In the genomic region with DNA sequence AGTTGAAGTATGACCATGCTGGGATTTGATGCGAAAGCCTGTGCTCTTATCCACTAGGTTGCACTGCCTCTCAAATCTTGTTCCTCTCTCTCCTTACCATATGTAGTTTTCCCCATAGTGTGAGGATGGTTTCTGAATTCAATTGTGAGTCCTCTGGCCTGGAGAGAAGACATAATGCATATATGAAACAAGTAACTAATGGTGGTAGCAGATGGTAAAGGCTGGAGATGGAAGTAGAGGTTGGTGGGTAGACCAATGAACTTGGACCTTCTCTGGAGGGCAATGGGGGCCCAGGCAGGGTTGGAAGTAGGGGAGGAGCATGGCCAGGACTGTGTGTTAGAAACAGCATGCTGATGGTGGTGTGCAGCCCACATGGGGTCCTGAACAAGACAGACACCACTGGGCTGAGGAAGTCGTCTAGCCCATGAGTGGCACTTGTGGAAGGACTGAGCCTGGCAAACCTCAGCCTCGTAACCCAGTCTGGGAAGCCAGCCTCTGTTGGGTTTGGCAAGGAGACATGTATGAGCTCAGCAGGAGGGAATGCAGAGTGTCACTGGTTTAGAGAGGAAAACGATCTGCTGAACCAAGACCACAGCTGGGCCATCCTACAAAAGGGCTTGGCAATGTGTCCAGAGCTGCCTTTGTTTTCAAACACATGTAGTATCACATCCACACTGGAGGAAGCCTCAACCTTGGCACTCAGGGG, we compare ENCODE assay signal across 8 cellular contexts. TPM values are rescaled to one million over a fixed set of nuclear protein-coding genes. Genes with fewer than 3 reads are reported as not detected.
DNase-seq lines count a peak whose midpoint lies in the region; ATAC-seq, FAIRE-seq and TF ChIP-seq lines count a peak whose summit lies in the region.

No MANE protein-coding gene starts in this region.

- TF ChIP-seq CTCF in HFFc6 (IDR thresholded peaks at IDR 0.05) (no peak), MCF 10A (IDR thresholded peaks at IDR 0.05; ENCODE audit: unreplicated experiment) (no peak)

- peaks cover 39% of the 10 kb centered on the region for H3K4me1 Mint-ChIP-seq in HFFc6 (ENCODE audit: low read depth)
- peaks cover 21% of the 10 kb centered on the region for H3K4me1 Mint-ChIP-seq in MCF 10A (ENCODE audit: insufficient read depth, unreplicated experiment)

- TF ChIP-seq POLR2A in GM12892 (IDR thresholded peaks at IDR 0.05; ENCODE audit: low read depth, low read length): no peak

- H3K4me3 Mint-ChIP-seq in HFFc6 (no peak overlapping the region), MCF 10A (ENCODE audit: unreplicated experiment) (no peak overlapping the region)

- H3K36me3 Mint-ChIP-seq in HFFc6 (ENCODE audit: low read depth) (peaks cover 9% of the 10 kb centered on the region), MCF 10A (ENCODE audit: insufficient read depth, unreplicated experiment) (no peaks in the 10 kb centered on the region)

- POLR2A ChIA-PET in MCF 10A (lab: Yijun Ruan, JAX): no interaction called here

- H3K27ac Mint-ChIP-seq in HFFc6 (peak overlapping the region; percentile 42), MCF 10A (ENCODE audit: low read depth, unreplicated experiment) (no peak overlapping the region)

- H3K4me3 ChIP-seq in skin epidermis: no peak overlapping the region

- no peaks in the 10 kb centered on the region; the same call in none of the 2 replicates for H3K27me3 Mint-ChIP-seq in HFFc6 (ENCODE audit: insufficient read depth)
- no peaks in the 10 kb centered on the region for H3K27me3 Mint-ChIP-seq in MCF 10A (ENCODE audit: insufficient read depth, unreplicated experiment)

- H3K27ac ChIP-seq in skin epidermis: peak overlapping the region in 14 of 21 experiments; percentile 1 to 87 (median 65)

- intact Hi-C loops in MCF 10A (cut with micrococcal nuclease): no loop called here

- no peak for FAIRE-seq in GM12892 (lab: Jason Lieb, UNC)

- H3K9me3 Mint-ChIP-seq in HFFc6 (peaks cover 9% of the 10 kb centered on the region; the same call in 1 of the 2 replicates), MCF 10A (ENCODE audit: unreplicated experiment) (peaks cover 8% of the 10 kb centered on the region)

- CTCF ChIA-PET in MCF 10A (lab: Yijun Ruan, JAX): interaction anchor here (0.7 kb wide), 2 partner anchors 122 to 1683 kb away, joined by 3 to 4 read pairs; no protein-coding TSS in a partner anchor

- no peak for ATAC-seq in HG02571 (IDR thresholded peaks at IDR 0.05; ENCODE audit: unreplicated experiment)

- peak; percentile 94 for DNase-seq in HFFc6
- peak; percentile 80 for DNase-seq in MCF 10A (ENCODE audit: unreplicated experiment)
- peak; percentile 94 for DNase-seq in islet precursor cell
- no peak for DNase-seq in stimulated activated naive CD4-positive, alpha-beta T cell treated with Interleukin-2 at 50 U/mL for 16 hours (lab: John Stamatoyannopoulos, UW)
- DNase-seq in OCI-M2 (lab: John Stamatoyannopoulos, UW; ENCODE audit: unreplicated experiment): no peak
- DNase-seq in GM12892 (ENCODE audit: insufficient read length): no peak

- no TSS peak for BruUV-seq in MCF 10A (replicated peaks; lab: Mats Ljungman, UMichigan)

RNA-seq across cellular contexts. Expression of gene LMCD1, which starts 18.5 kb away (rescaled TPM):
- 10 to 100 TPM; 20.1 to 50.6 (median 23.3) TPM for total RNA-seq in HFFc6 (2021; fragmentation: NEBNext Ultra II Directional; extraction: Animal tissue kit (Norgen Biotek cat#: 25700))
- total RNA-seq in MCF 10A (2022): 0.63 and 0.83 TPM in 2 replicates
- 42.7 TPM for polyA plus RNA-seq in GM12892 (2012; ENCODE audit: missing spikeins)

Comparison
In these comparisons a context has a peak if more than half of its experiments do, and no peak if none do; other contexts are left out.
1. DNase-seq: peak in HFFc6 (single experiment), MCF 10A (single experiment) and islet precursor cell (single experiment); none in stimulated activated naive CD4-positive, alpha-beta T cell treated with Interleukin-2 at 50 U/mL for 16 hours (single experiment), OCI-M2 (single experiment) and GM12892 (single experiment).
2. RNA of gene LMCD1, which starts 18.5 kb away (total RNA-seq): 20.1 to 50.6 TPM in HFFc6; 0.63 to 0.83 TPM in MCF 10A; every median in the first group is over 10 times any median in the second.